In the genomic region with DNA sequence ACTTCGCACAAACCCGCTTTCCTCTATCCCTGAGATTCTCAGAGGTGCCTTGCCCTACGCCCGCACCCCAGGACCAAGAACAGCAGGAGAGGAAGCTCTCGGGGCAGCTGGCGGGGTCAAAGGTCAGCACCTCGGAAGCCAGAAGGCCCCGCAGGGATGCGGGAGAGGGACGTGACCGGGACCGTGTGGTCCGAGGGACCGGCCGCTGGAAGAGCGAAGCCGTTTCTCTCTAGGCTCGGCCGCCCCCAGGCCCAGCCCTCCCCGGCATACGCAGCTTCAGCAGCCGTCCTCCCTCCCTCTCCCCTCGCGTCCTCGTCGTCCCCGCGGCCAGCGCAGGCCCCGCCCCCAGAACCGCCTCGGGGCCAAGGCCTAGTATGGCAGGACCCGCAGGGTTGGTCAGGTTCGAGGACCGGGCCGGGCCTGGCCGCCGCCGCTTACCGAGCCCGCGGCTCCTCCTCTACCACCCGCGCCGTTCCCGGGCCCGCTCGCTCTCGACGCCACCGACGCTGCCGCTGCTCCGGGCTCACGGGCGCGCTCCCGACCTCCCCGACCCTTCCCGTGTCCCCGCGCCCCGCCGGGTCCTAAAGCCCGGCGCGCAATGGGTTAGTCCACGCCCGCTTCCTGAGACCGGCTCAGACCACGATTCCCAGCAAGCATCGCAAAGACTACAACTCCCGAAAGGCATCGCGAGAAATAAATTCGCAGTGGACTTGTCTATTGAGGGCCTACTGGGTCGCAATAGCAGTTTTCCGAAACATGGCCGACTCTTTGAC, we compare ENCODE assay signal across 1 cellular context.
A peak's percentile ranks its signal among the peaks of the same experiment; 100 is the strongest.
TF ChIP-seq lines count a peak whose summit lies in the region.

A gene with protein sequence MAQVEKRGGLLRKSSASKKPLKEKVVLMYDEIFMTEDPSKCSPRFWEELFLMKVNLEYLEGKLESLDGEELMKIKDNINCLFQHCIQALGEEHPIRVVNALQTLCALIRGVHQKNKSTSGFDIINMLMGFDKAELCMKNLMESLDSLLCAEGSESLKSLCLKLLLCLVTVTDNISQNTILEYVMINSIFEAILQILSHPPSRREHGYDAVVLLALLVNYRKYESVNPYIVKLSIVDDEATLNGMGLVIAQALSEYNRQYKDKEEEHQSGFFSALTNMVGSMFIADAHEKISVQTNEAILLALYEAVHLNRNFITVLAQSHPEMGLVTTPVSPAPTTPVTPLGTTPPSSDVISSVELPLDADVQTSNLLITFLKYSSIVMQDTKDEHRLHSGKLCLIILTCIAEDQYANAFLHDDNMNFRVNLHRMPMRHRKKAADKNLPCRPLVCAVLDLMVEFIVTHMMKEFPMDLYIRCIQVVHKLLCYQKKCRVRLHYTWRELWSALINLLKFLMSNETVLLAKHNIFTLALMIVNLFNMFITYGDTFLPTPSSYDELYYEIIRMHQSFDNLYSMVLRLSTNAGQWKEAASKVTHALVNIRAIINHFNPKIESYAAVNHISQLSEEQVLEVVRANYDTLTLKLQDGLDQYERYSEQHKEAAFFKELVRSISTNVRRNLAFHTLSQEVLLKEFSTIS (minus strand): TSS at position 527 of the 773 bp plus-strand sequence. CDS start 16,059 bp downstream, outside the sequence.

TF ChIP-seq in HepG2, 621 proteins besides CTCF, POLR2A, EP300 and RAD21 (continued from another document and continues in another):
- TF ChIP-seq ZNF205 (CRISPR knock-in tag; IDR thresholded peaks at IDR 0.05), result no peak; the same call in 1 of the 2 replicates
- peak; percentile 85; the same call in 1 of the 2 replicates for TF ChIP-seq MXD4 (CRISPR knock-in tag; IDR thresholded peaks at IDR 0.05)
- TF ChIP-seq ZNF567 (CRISPR knock-in tag; IDR thresholded peaks at IDR 0.05; ENCODE audit: borderline replicate concordance), result peak; percentile 71
- TF ChIP-seq, protein P1, sequence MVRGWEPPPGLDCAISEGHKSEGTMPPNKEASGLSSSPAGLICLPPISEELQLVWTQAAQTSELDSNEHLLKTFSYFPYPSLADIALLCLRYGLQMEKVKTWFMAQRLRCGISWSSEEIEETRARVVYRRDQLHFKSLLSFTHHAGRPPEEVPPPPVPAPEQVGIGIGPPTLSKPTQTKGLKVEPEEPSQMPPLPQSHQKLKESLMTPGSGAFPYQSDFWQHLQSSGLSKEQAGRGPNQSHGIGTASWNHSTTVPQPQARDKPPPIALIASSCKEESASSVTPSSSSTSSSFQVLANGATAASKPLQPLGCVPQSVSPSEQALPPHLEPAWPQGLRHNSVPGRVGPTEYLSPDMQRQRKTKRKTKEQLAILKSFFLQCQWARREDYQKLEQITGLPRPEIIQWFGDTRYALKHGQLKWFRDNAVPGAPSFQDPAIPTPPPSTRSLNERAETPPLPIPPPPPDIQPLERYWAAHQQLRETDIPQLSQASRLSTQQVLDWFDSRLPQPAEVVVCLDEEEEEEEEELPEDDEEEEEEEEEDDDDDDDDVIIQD (CRISPR knock-in tag; IDR thresholded peaks at IDR 0.05; ENCODE audit: low read depth), result 0 out of 2 replicates have a peak, but pooled peaks have one; percentile 33
- TF ChIP-seq TCF7 (IDR thresholded peaks at IDR 0.05; ENCODE audit: low read depth), result no peak
- TF ChIP-seq, protein P2, sequence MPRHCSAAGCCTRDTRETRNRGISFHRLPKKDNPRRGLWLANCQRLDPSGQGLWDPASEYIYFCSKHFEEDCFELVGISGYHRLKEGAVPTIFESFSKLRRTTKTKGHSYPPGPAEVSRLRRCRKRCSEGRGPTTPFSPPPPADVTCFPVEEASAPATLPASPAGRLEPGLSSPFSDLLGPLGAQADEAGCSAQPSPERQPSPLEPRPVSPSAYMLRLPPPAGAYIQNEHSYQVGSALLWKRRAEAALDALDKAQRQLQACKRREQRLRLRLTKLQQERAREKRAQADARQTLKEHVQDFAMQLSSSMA (CRISPR knock-in tag; IDR thresholded peaks at IDR 0.05), result 0 out of 2 replicates have a peak, but pooled peaks have one; percentile 24
- no peak for TF ChIP-seq SRF (IDR thresholded peaks at IDR 0.05; ENCODE audit: low read depth, low read length)
- TF ChIP-seq HIVEP1 (CRISPR knock-in tag; IDR thresholded peaks at IDR 0.05), result no peak
- no peak for TF ChIP-seq ZNF253 (CRISPR knock-in tag; IDR thresholded peaks at IDR 0.05; ENCODE audit: borderline replicate concordance)
- no peak for TF ChIP-seq FLYWCH1 (CRISPR knock-in tag; IDR thresholded peaks at IDR 0.05)
- TF ChIP-seq GZF1 (CRISPR knock-in tag; IDR thresholded peaks at IDR 0.05), result no peak
- TF ChIP-seq ZNF773 (CRISPR knock-in tag; IDR thresholded peaks at IDR 0.05; ENCODE audit: borderline replicate concordance), result peak; percentile 75; the same call in 1 of the 2 replicates
- TF ChIP-seq ZNF724P (CRISPR knock-in tag; IDR thresholded peaks at IDR 0.05; ENCODE audit: borderline replicate concordance), result 0 out of 2 replicates have a peak, but pooled peaks have one; percentile 35
- peak; percentile 72 for TF ChIP-seq ISL2 (CRISPR knock-in tag; IDR thresholded peaks at IDR 0.05)
- TF ChIP-seq HNRNPH1 (optimal IDR thresholded peaks at IDR 0.05; ENCODE audit: low read depth, low read length), result no peak
- TF ChIP-seq NFE2L2 (IDR thresholded peaks at IDR 0.05; ENCODE audit: low read length), result no peak
- TF ChIP-seq BHLHE40 (IDR thresholded peaks at IDR 0.05; ENCODE audit: low read length), result peak; percentile 73
- TF ChIP-seq, protein P3, sequence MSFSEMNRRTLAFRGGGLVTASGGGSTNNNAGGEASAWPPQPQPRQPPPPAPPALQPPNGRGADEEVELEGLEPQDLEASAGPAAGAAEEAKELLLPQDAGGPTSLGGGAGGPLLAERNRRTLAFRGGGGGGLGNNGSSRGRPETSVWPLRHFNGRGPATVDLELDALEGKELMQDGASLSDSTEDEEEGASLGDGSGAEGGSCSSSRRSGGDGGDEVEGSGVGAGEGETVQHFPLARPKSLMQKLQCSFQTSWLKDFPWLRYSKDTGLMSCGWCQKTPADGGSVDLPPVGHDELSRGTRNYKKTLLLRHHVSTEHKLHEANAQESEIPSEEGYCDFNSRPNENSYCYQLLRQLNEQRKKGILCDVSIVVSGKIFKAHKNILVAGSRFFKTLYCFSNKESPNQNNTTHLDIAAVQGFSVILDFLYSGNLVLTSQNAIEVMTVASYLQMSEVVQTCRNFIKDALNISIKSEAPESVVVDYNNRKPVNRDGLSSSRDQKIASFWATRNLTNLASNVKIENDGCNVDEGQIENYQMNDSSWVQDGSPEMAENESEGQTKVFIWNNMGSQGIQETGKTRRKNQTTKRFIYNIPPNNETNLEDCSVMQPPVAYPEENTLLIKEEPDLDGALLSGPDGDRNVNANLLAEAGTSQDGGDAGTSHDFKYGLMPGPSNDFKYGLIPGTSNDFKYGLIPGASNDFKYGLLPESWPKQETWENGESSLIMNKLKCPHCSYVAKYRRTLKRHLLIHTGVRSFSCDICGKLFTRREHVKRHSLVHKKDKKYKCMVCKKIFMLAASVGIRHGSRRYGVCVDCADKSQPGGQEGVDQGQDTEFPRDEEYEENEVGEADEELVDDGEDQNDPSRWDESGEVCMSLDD (CRISPR knock-in tag; IDR thresholded peaks at IDR 0.05; ENCODE audit: borderline replicate concordance), result no peak; the same call in none of the 2 replicates
- TF ChIP-seq RFX3 (CRISPR knock-in tag; IDR thresholded peaks at IDR 0.05), result no peak
- TF ChIP-seq ZNF879 (CRISPR knock-in tag; IDR thresholded peaks at IDR 0.05), result peak; percentile 77; the same call in 1 of the 2 replicates
- TF ChIP-seq ZNF367 (CRISPR knock-in tag; IDR thresholded peaks at IDR 0.05; ENCODE audit: borderline replicate concordance), result no peak
- TF ChIP-seq, protein P4, sequence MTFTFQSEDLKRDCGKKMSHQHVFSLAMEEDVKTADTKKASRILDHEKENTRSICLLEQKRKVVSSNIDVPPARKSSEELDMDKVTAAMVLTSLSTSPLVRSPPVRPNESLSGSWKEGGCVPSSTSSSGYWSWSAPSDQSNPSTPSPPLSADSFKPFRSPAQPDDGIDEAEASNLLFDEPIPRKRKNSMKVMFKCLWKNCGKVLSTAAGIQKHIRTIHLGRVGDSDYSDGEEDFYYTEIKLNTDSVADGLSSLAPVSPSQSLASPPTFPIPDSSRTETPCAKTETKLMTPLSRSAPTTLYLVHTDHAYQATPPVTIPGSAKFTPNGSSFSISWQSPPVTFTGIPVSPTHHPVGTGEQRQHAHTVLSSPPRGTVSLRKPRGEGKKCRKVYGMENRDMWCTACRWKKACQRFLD (CRISPR knock-in tag; IDR thresholded peaks at IDR 0.05; ENCODE audit: borderline replicate concordance), result peak; percentile 97
- TF ChIP-seq ZNF562 (CRISPR knock-in tag; IDR thresholded peaks at IDR 0.05; ENCODE audit: borderline replicate concordance), result no peak
- TF ChIP-seq, protein P5, sequence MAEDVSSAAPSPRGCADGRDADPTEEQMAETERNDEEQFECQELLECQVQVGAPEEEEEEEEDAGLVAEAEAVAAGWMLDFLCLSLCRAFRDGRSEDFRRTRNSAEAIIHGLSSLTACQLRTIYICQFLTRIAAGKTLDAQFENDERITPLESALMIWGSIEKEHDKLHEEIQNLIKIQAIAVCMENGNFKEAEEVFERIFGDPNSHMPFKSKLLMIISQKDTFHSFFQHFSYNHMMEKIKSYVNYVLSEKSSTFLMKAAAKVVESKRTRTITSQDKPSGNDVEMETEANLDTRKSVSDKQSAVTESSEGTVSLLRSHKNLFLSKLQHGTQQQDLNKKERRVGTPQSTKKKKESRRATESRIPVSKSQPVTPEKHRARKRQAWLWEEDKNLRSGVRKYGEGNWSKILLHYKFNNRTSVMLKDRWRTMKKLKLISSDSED (CRISPR knock-in tag; IDR thresholded peaks at IDR 0.05), result no peak
- TF ChIP-seq ZZZ3 (CRISPR knock-in tag; IDR thresholded peaks at IDR 0.05; ENCODE audit: borderline replicate concordance), result peak; percentile 26; the same call in 1 of the 2 replicates
- TF ChIP-seq, protein P6, sequence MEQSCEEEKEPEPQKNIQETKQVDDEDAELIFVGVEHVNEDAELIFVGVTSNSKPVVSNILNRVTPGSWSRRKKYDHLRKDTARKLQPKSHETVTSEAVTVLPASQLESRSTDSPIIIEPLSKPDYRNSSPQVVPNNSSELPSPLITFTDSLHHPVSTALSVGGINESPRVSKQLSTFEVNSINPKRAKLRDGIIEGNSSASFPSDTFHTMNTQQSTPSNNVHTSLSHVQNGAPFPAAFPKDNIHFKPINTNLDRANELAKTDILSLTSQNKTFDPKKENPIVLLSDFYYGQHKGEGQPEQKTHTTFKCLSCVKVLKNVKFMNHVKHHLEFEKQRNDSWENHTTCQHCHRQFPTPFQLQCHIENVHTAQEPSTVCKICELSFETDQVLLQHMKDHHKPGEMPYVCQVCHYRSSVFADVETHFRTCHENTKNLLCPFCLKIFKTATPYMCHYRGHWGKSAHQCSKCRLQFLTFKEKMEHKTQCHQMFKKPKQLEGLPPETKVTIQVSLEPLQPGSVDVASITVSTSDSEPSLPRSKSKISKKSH (CRISPR knock-in tag; IDR thresholded peaks at IDR 0.05; ENCODE audit: borderline replicate concordance), result 0 out of 2 replicates have a peak, but pooled peaks have one; percentile 14
- no peak for TF ChIP-seq ZNF230 (CRISPR knock-in tag; IDR thresholded peaks at IDR 0.05)
- TF ChIP-seq ZNF510 (CRISPR knock-in tag; IDR thresholded peaks at IDR 0.05; ENCODE audit: low read depth), result no peak
- no peak for TF ChIP-seq WIZ (CRISPR knock-in tag; IDR thresholded peaks at IDR 0.05)
- 0 out of 2 replicates have a peak, but pooled peaks have one; percentile 29 for TF ChIP-seq RFX5 (IDR thresholded peaks at IDR 0.05; ENCODE audit: low read depth, low read length)
- TF ChIP-seq ZNF615 (CRISPR knock-in tag; IDR thresholded peaks at IDR 0.05; ENCODE audit: borderline replicate concordance), result no peak
- TF ChIP-seq NR3C1 (CRISPR knock-in tag; IDR thresholded peaks at IDR 0.05), result no peak
- no peak for TF ChIP-seq NCOA5 (CRISPR knock-in tag; IDR thresholded peaks at IDR 0.05)
- TF ChIP-seq, protein P7, sequence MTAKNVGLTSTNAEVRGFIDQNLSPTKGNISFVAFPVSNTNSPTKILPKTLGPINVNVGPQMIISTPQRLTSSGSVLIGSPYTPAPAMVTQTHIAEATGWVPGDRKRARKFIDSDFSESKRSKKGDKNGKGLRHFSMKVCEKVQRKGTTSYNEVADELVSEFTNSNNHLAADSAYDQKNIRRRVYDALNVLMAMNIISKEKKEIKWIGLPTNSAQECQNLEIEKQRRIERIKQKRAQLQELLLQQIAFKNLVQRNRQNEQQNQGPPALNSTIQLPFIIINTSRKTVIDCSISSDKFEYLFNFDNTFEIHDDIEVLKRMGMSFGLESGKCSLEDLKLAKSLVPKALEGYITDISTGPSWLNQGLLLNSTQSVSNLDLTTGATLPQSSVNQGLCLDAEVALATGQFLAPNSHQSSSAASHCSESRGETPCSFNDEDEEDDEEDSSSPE (CRISPR knock-in tag; IDR thresholded peaks at IDR 0.05), result peak; percentile 78
- TF ChIP-seq, protein P8, sequence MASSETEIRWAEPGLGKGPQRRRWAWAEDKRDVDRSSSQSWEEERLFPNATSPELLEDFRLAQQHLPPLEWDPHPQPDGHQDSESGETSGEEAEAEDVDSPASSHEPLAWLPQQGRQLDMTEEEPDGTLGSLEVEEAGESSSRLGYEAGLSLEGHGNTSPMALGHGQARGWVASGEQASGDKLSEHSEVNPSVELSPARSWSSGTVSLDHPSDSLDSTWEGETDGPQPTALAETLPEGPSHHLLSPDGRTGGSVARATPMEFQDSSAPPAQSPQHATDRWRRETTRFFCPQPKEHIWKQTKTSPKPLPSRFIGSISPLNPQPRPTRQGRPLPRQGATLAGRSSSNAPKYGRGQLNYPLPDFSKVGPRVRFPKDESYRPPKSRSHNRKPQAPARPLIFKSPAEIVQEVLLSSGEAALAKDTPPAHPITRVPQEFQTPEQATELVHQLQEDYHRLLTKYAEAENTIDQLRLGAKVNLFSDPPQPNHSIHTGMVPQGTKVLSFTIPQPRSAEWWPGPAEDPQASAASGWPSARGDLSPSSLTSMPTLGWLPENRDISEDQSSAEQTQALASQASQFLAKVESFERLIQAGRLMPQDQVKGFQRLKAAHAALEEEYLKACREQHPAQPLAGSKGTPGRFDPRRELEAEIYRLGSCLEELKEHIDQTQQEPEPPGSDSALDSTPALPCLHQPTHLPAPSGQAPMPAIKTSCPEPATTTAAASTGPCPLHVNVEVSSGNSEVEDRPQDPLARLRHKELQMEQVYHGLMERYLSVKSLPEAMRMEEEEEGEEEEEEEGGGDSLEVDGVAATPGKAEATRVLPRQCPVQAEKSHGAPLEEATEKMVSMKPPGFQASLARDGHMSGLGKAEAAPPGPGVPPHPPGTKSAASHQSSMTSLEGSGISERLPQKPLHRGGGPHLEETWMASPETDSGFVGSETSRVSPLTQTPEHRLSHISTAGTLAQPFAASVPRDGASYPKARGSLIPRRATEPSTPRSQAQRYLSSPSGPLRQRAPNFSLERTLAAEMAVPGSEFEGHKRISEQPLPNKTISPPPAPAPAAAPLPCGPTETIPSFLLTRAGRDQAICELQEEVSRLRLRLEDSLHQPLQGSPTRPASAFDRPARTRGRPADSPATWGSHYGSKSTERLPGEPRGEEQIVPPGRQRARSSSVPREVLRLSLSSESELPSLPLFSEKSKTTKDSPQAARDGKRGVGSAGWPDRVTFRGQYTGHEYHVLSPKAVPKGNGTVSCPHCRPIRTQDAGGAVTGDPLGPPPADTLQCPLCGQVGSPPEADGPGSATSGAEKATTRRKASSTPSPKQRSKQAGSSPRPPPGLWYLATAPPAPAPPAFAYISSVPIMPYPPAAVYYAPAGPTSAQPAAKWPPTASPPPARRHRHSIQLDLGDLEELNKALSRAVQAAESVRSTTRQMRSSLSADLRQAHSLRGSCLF (CRISPR knock-in tag; IDR thresholded peaks at IDR 0.05; ENCODE audit: borderline replicate concordance), result no peak
- peak; percentile 80; the same call in 1 of the 2 replicates for TF ChIP-seq CBX5 (CRISPR knock-in tag; IDR thresholded peaks at IDR 0.05; ENCODE audit: borderline replicate concordance)
- no peak for TF ChIP-seq ARNT (IDR thresholded peaks at IDR 0.05)
- TF ChIP-seq CBFB (CRISPR knock-in tag; IDR thresholded peaks at IDR 0.05), result no peak; the same call in 1 of the 2 replicates
- peak; percentile 92 for TF ChIP-seq NKX3-1 (CRISPR knock-in tag; IDR thresholded peaks at IDR 0.05)
- TF ChIP-seq THAP11 (CRISPR knock-in tag; IDR thresholded peaks at IDR 0.05), result peak; percentile 100
- peak; percentile 70; the same call in 1 of the 2 replicates for TF ChIP-seq ZNF441 (CRISPR knock-in tag; IDR thresholded peaks at IDR 0.05; ENCODE audit: borderline replicate concordance)
- TF ChIP-seq ZSCAN21 (CRISPR knock-in tag; IDR thresholded peaks at IDR 0.05; ENCODE audit: borderline replicate concordance), result peak; percentile 88; the same call in 1 of the 2 replicates
